Comparison of ENCODE assay signal across 15 cellular contexts in genomic region chr11:95968585-95968984, GRCh38. TPM values are rescaled to one million over a fixed set of nuclear protein-coding genes. Genes with fewer than 3 reads are reported as not detected.
DNase-seq lines count a peak whose midpoint lies in the region; ATAC-seq and TF ChIP-seq lines count a peak whose summit lies in the region.
"Had no signal": no experiment of that assay in that cellular context is flagged by ENCODE, and none has a peak within 500 bp of the region (broad histone marks: within the 10 kb centered on the region; RNA-seq: fewer than 3 reads in every experiment).

No MANE protein-coding gene starts in this region.

- DNase-seq in cardiac muscle cell (ENCODE audit: low read depth in 1 of 2, low spot score in 1 of 2) = peak in 1 of 2 donors; percentile 28
- no peak for DNase-seq in Right ventricle myocardium superior
- no peak for DNase-seq in epithelial cell of proximal tubule (ENCODE audit: low read depth)
- DNase-seq in type B pancreatic cell (ENCODE audit: extremely low spot score, unreplicated experiment) = no peak
- no peak for DNase-seq in stimulated activated CD4-positive, alpha-beta T cell treated with anti-CD3 and anti-CD28 coated beads, Interleukin-4, amount 100 ng/mL, for 1 hour
- DNase-seq in NCI-H1694 treated with DMSO at 0.1 percent for 48 hours (lab: John Stamatoyannopoulos, UW) = no peak
- DNase-seq: activated CD4-positive, alpha-beta T cell treated with anti-CD3 and anti-CD28 coated beads for 4 hours; AML-193; heart left ventricle; NCI-H446 had no signal

- no peak overlapping the region for H3K27ac Mint-ChIP-seq in type B pancreatic cell
- H3K27ac Mint-ChIP-seq: memory B cell had no signal

- H3K4me3 Mint-ChIP-seq in type B pancreatic cell = no peak overlapping the region
- H3K4me3 Mint-ChIP-seq: memory B cell had no signal

- no peaks in the 10 kb centered on the region for H3K36me3 Mint-ChIP-seq in type B pancreatic cell
- H3K36me3 Mint-ChIP-seq: memory B cell had no signal

- H3K4me3 ChIP-seq in cardiac muscle cell = no peak overlapping the region
- no peak overlapping the region for H3K4me3 ChIP-seq in OCI-LY3 (ENCODE audit: low read length)
- no peak overlapping the region for H3K4me3 ChIP-seq in epithelial cell of proximal tubule (ENCODE audit: low read depth, low read length)
- H3K4me3 ChIP-seq: heart left ventricle, SK-N-MC had no signal

- H3K27me3 Mint-ChIP-seq in type B pancreatic cell = no peaks in the 10 kb centered on the region
- H3K27me3 Mint-ChIP-seq: memory B cell had no signal

- no peaks in the 10 kb centered on the region for H3K79me2 ChIP-seq in OCI-LY3 (ENCODE audit: low read length)

- H3K4me1 ChIP-seq in cardiac muscle cell (ENCODE audit: low read depth) (peaks cover 6% of the 10 kb centered on the region), OCI-LY3 (ENCODE audit: low read length) (no peaks in the 10 kb centered on the region)
- H3K4me1 ChIP-seq: heart left ventricle had no signal

- no peak overlapping the region for H3K9ac ChIP-seq in OCI-LY3 (ENCODE audit: low read length)
- H3K9ac ChIP-seq: KMS-11 had no signal

- H3K4me2 ChIP-seq in OCI-LY3 (ENCODE audit: low read length) = no peak overlapping the region
- H3K4me2 ChIP-seq: KMS-11 had no signal

- no peaks in the 10 kb centered on the region for H3K4me1 Mint-ChIP-seq in type B pancreatic cell (ENCODE audit: unreplicated experiment)
- H3K4me1 Mint-ChIP-seq: memory B cell had no signal

- H3K27ac ChIP-seq in cardiac muscle cell (no peak overlapping the region), OCI-LY3 (ENCODE audit: low read length) (no peak overlapping the region)
- H3K27ac ChIP-seq: heart left ventricle, KMS-11, SK-N-MC had no signal

- intact Hi-C loops in Right ventricle myocardium superior (cut with DNase I) = no loop called here

- no peak overlapping the region for H2AFZ ChIP-seq in OCI-LY3 (ENCODE audit: low read depth, low read length)

- H4K20me1 ChIP-seq in OCI-LY3 (ENCODE audit: insufficient read depth, low read length) = no peaks in the 10 kb centered on the region

- ATAC-seq in Right ventricle myocardium superior (ENCODE audit: poor library complexity) (no peak), HG03432 (IDR thresholded peaks at IDR 0.05; ENCODE audit: unreplicated experiment) (no peak)
- ATAC-seq: heart left ventricle had no signal

- TF ChIP-seq CTCF in cardiac muscle cell (IDR thresholded peaks at IDR 0.05; ENCODE audit: low read depth, low read length) (peak; percentile 54), OCI-LY3 (IDR thresholded peaks at IDR 0.05; ENCODE audit: low read depth, low read length) (peak; percentile 28), epithelial cell of proximal tubule (conservative IDR thresholded peaks at IDR 0.05; ENCODE audit: low read depth, low read length) (peak; percentile 58), type B pancreatic cell (conservative IDR thresholded peaks at IDR 0.05) (peak; percentile 33)

- H3K36me3 ChIP-seq in cardiac muscle cell (no peaks in the 10 kb centered on the region), OCI-LY3 (replicated peaks; ENCODE audit: low read depth, low read length) (no peaks in the 10 kb centered on the region)
- H3K36me3 ChIP-seq: heart left ventricle had no signal

- H3K27me3 ChIP-seq in cardiac muscle cell (no peaks in the 10 kb centered on the region), OCI-LY3 (ENCODE audit: low read depth, low read length) (no peaks in the 10 kb centered on the region)
- H3K27me3 ChIP-seq: heart left ventricle had no signal

- no peaks in the 10 kb centered on the region for H3K9me3 ChIP-seq in cardiac muscle cell (ENCODE audit: low read depth)
- H3K9me3 ChIP-seq in OCI-LY3 (ENCODE audit: insufficient read depth, low read length) = no peaks in the 10 kb centered on the region

- peaks cover 4% of the 10 kb centered on the region for H3K9me3 Mint-ChIP-seq in type B pancreatic cell

RNA-seq across cellular contexts. Expression of gene MTMR2, which starts 44.7 kb away (rescaled TPM):
- total RNA-seq in cardiac muscle cell (14.9 and 15.0 TPM in 2 replicates), Right ventricle myocardium superior (16.2 TPM), epithelial cell of proximal tubule (32.6 and 34.9 TPM in 2 replicates), type B pancreatic cell (ENCODE audit: low replicate concordance) (34.4 and 38.9 TPM in 2 replicates)
- 28.0 and 48.5 TPM in 2 replicates for polyA plus RNA-seq in cardiac muscle cell
